ENCODE assay signal across 1 cellular context in the genomic region with DNA sequence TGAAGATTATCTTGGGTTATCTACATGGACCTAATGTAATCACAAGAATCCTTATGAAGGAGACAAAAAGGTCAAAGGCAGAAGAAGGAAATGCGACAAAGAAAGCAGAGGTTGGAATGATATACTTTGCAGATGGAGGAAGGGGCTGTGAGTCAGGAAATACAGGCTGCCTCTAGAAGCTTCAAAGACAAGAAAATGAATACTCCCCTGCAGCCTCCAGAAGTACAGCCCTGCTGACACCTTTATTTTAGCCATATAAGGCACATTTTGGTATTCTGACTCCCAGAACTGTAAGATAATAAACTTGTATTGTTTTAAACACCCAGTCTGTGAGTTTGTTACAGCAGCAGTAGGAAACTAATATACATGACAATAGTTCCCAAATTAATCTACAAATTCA.
TF ChIP-seq lines count a peak whose summit lies in the region.

No MANE protein-coding gene starts in this region.

TF ChIP-seq in K562, 482 proteins besides CTCF, POLR2A, EP300 and RAD21:
- TF ChIP-seq STAT5B (CRISPR knock-in tag; IDR thresholded peaks at IDR 0.05), result no peak
- peak; percentile 12 for TF ChIP-seq PRDM10 (IDR thresholded peaks at IDR 0.05; ENCODE audit: partially characterized antibody)
